In the genomic region with DNA sequence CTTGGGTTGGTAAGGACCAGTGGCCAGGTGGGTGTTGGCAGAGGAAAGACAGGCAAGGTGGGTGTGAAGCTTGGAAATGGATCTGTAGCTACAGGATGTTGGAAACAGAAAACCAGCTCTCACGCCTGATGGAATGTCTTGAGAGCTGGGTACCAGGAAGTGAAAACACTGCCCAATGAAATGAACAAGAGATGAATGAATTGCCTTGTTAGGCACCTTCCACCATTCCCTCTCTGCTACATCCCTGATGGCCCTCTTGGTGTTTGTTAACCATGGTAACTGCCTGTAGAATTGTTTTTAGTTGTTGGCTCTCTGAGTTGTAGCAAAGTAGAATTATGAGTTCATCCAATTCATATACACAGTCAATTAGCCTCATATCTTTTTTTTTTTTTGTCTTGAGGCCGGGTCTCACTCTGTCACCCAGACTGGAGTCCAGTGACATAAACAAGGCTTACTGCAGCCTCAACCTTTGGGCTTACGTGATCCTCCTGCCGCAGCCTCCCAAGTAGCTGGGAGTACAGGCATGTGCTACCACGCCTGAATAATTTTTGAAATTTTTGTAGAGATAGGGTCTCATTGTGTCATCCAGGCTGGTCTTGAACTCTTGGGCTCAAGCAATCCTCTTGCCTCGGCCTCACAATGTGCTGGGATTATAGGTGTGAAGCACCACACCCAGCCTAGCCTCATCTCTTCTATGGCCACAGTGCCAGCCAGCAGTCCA, we compare ENCODE assay signal across 1 cellular context.
TF ChIP-seq lines count a peak whose summit lies in the region.

No MANE protein-coding gene starts in this region.

TF ChIP-seq in SK-N-SH treated with all-trans-retinoic acid at 6 μM for 48 hours, 23 proteins besides CTCF, POLR2A, EP300 and RAD21 (continued from another document):
- no peak for TF ChIP-seq PPARA (CRISPR knock-in tag; IDR thresholded peaks at IDR 0.05; ENCODE audit: borderline replicate concordance)
